In the genomic region with DNA sequence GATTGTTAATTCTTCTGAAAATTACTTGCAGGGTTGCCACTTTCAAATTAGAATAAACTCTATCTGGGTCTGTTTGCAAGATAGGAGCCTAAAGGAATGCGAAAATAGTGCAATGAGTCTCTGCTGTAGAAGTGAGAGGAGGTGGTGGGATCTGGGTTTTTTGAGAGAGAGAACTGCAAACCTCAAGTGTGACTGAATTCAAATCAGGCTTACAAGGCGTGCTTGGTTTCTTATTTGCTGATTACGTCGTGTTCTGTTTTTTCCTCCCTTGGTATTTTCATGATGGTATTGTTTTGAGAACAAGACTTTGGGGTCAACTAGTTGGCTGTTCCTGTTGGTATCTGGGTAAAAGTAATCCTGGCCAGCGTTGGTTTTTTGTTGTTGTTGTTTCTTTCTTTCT, we compare ENCODE assay signal across 9 cellular contexts.
A peak's percentile ranks its signal among the peaks of the same experiment; 100 is the strongest.
DNase-seq lines count a peak whose midpoint lies in the region; ATAC-seq and TF ChIP-seq lines count a peak whose summit lies in the region.
"Had no signal": no experiment of that assay in that cellular context is flagged by ENCODE, and none has a peak within 500 bp of the region (broad histone marks: within the 10 kb centered on the region; RNA-seq: fewer than 3 reads in every experiment).

No MANE protein-coding gene starts in this region.

- peaks cover 14% of the 10 kb centered on the region for H3K4me1 Mint-ChIP-seq in endothelial cell (ENCODE audit: unreplicated experiment)
- H3K4me1 Mint-ChIP-seq in activated naive CD4-positive, alpha-beta T cell treated with anti-CD3 and anti-CD28 coated beads, Interleukin-2, amount 10 ng/mL, durations not matched to agents 7 days and 5 days: peaks cover 7% of the 10 kb centered on the region

- ATAC-seq in GM18502 (IDR thresholded peaks at IDR 0.05; ENCODE audit: poor library complexity, unreplicated experiment) (peak; percentile 92), GM21360 (IDR thresholded peaks at IDR 0.05; ENCODE audit: unreplicated experiment) (peak; percentile 66), HG03108 (IDR thresholded peaks at IDR 0.05; ENCODE audit: unreplicated experiment) (peak; percentile 90), HG03196 (IDR thresholded peaks at IDR 0.05; ENCODE audit: unreplicated experiment) (no peak)

- CTCF ChIA-PET in activated naive CD4-positive, alpha-beta T cell treated with anti-CD3 and anti-CD28 coated beads, Interleukin-2, amount 10 ng/mL, durations not matched to agents 7 days and 5 days (lab: Charles Lee): no interaction called here

- no peaks in the 10 kb centered on the region for H3K36me3 Mint-ChIP-seq in endothelial cell (ENCODE audit: low read depth, unreplicated experiment)
- no peaks in the 10 kb centered on the region for H3K36me3 Mint-ChIP-seq in activated naive CD4-positive, alpha-beta T cell treated with anti-CD3 and anti-CD28 coated beads, Interleukin-2, amount 10 ng/mL, durations not matched to agents 7 days and 5 days

- H3K27me3 Mint-ChIP-seq in endothelial cell (ENCODE audit: unreplicated experiment): no peaks in the 10 kb centered on the region
- no peaks in the 10 kb centered on the region for H3K27me3 Mint-ChIP-seq in activated naive CD4-positive, alpha-beta T cell treated with anti-CD3 and anti-CD28 coated beads, Interleukin-2, amount 10 ng/mL, durations not matched to agents 7 days and 5 days

- no peak for TF ChIP-seq CTCF in endothelial cell (IDR thresholded peaks at IDR 0.05; ENCODE audit: unreplicated experiment)

- no peaks in the 10 kb centered on the region for H3K9me3 Mint-ChIP-seq in endothelial cell (ENCODE audit: unreplicated experiment)
- no peaks in the 10 kb centered on the region for H3K9me3 Mint-ChIP-seq in activated naive CD4-positive, alpha-beta T cell treated with anti-CD3 and anti-CD28 coated beads, Interleukin-2, amount 10 ng/mL, durations not matched to agents 7 days and 5 days

- H3K4me3 Mint-ChIP-seq in endothelial cell (ENCODE audit: unreplicated experiment): no peak overlapping the region
- no peak overlapping the region for H3K4me3 Mint-ChIP-seq in activated naive CD4-positive, alpha-beta T cell treated with anti-CD3 and anti-CD28 coated beads, Interleukin-2, amount 10 ng/mL, durations not matched to agents 7 days and 5 days

- DNase-seq in endothelial cell (ENCODE audit: low spot score): no peak
- no peak for DNase-seq in activated naive CD4-positive, alpha-beta T cell (lab: John Stamatoyannopoulos, UW)
- no peak for DNase-seq in NCI-H526 (lab: John Stamatoyannopoulos, UW)
- DNase-seq in activated naive CD4-positive, alpha-beta T cell treated with anti-CD3 and anti-CD28 coated beads, Interleukin-2, amount 10 ng/mL, durations not matched to agents 7 days and 5 days: no peak
- DNase-seq: NCI-H510A treated with DMSO at 0.1 percent for 48 hours had no signal

- peak overlapping the region; percentile 33 for H3K27ac Mint-ChIP-seq in endothelial cell (ENCODE audit: unreplicated experiment)
- no peak overlapping the region for H3K27ac Mint-ChIP-seq in activated naive CD4-positive, alpha-beta T cell treated with anti-CD3 and anti-CD28 coated beads, Interleukin-2, amount 10 ng/mL, durations not matched to agents 7 days and 5 days
